Comparison of ENCODE assay signal across 1 cellular context in genomic region chr1:54347955-54348699, GRCh38.
TF ChIP-seq lines count a peak whose summit lies in the region.

No MANE protein-coding gene starts in this region.

TF ChIP-seq in HepG2, 621 proteins besides CTCF, POLR2A, EP300 and RAD21 (continued from another document):
- TF ChIP-seq MAFK (conservative IDR thresholded peaks at IDR 0.05 in 1 of 2, IDR thresholded peaks at IDR 0.05 in 1 of 2; ENCODE audit: low read length in 2 of 2) (no peak), ZNF234 (CRISPR knock-in tag; conservative IDR thresholded peaks at IDR 0.05) (no peak), ZNF598 (CRISPR knock-in tag; IDR thresholded peaks at IDR 0.05; ENCODE audit: borderline replicate concordance) (no peak), NR2F6 (IDR thresholded peaks at IDR 0.05) (peak; percentile 76), NR2F6 (CRISPR knock-in tag; IDR thresholded peaks at IDR 0.05) (peak; percentile 83), SP2 (CRISPR knock-in tag; IDR thresholded peaks at IDR 0.05) (no peak), POLR2AphosphoS2 (IDR thresholded peaks at IDR 0.05; ENCODE audit: low read depth, low read length) (no peak), MIXL1 (CRISPR knock-in tag; IDR thresholded peaks at IDR 0.05) (peak; percentile 51), NCOR1 (IDR thresholded peaks at IDR 0.05; ENCODE audit: borderline replicate concordance, low read length) (peak; percentile 83; the same call in 1 of the 2 replicates), ZNF337 (CRISPR knock-in tag; IDR thresholded peaks at IDR 0.05; ENCODE audit: borderline replicate concordance, low read depth) (peak; percentile 44; the same call in 1 of the 2 replicates), MAX (IDR thresholded peaks at IDR 0.05) (peak; percentile 56; the same call in 1 of the 2 replicates), ZNF792 (CRISPR knock-in tag; IDR thresholded peaks at IDR 0.05) (no peak), HDAC2 (CRISPR knock-in tag; IDR thresholded peaks at IDR 0.05) (peak; percentile 59), FOXK1 (CRISPR knock-in tag; IDR thresholded peaks at IDR 0.05; ENCODE audit: borderline replicate concordance, low read depth) (peak; percentile 60; the same call in 1 of the 2 replicates), GATAD1 (CRISPR knock-in tag; IDR thresholded peaks at IDR 0.05) (peak; percentile 2; the same call in 1 of the 2 replicates), ZNF609 (CRISPR knock-in tag; IDR thresholded peaks at IDR 0.05; ENCODE audit: borderline replicate concordance) (peak; percentile 30), ETV5 (CRISPR knock-in tag; IDR thresholded peaks at IDR 0.05; ENCODE audit: borderline replicate concordance) (peak; percentile 73; the same call in 1 of the 2 replicates), NCOA2 (CRISPR knock-in tag; IDR thresholded peaks at IDR 0.05) (peak; percentile 49), ZSCAN21 (CRISPR knock-in tag; IDR thresholded peaks at IDR 0.05; ENCODE audit: borderline replicate concordance) (no peak; the same call in 1 of the 2 replicates), SALL1 (CRISPR knock-in tag; IDR thresholded peaks at IDR 0.05) (peak; percentile 39), RXRA (CRISPR knock-in tag; IDR thresholded peaks at IDR 0.05) (peak; percentile 20; the same call in 1 of the 2 replicates), SOX5 (CRISPR knock-in tag; IDR thresholded peaks at IDR 0.05; ENCODE audit: borderline replicate concordance) (peak; percentile 45; the same call in 1 of the 2 replicates), TBX2 (CRISPR knock-in tag; IDR thresholded peaks at IDR 0.05; ENCODE audit: borderline replicate concordance) (peak; percentile 7; the same call in 1 of the 2 replicates), ZNF160 (CRISPR knock-in tag; IDR thresholded peaks at IDR 0.05) (0 out of 2 replicates have a peak, but pooled peaks have one; percentile 31), ATF2 (CRISPR knock-in tag; IDR thresholded peaks at IDR 0.05) (peak; percentile 16; the same call in 1 of the 2 replicates), ZNF713 (CRISPR knock-in tag; IDR thresholded peaks at IDR 0.05) (no peak), XRCC5 (optimal IDR thresholded peaks at IDR 0.05; ENCODE audit: low read length) (peak; percentile 18), ZNF331 (CRISPR knock-in tag; IDR thresholded peaks at IDR 0.05) (0 out of 2 replicates have a peak, but pooled peaks have one; percentile 22), ZKSCAN8 (CRISPR knock-in tag; IDR thresholded peaks at IDR 0.05; ENCODE audit: borderline replicate concordance) (peak; percentile 51; the same call in 1 of the 2 replicates), HNRNPL (IDR thresholded peaks at IDR 0.05; ENCODE audit: low read depth, low read length) (peak; percentile 50; the same call in 1 of the 2 replicates), DRAP1 (CRISPR knock-in tag; IDR thresholded peaks at IDR 0.05) (0 out of 2 replicates have a peak, but pooled peaks have one; percentile 24), FOXA3 (CRISPR knock-in tag; IDR thresholded peaks at IDR 0.05) (peak; percentile 63), POGZ (CRISPR knock-in tag; IDR thresholded peaks at IDR 0.05) (peak; percentile 50; the same call in 1 of the 2 replicates), THAP11 (CRISPR knock-in tag; IDR thresholded peaks at IDR 0.05) (peak; percentile 57; the same call in 1 of the 2 replicates), MXD1 (CRISPR knock-in tag; IDR thresholded peaks at IDR 0.05) (peak; percentile 37; the same call in 1 of the 2 replicates), FOXP4 (CRISPR knock-in tag; IDR thresholded peaks at IDR 0.05) (peak; percentile 39), ZBTB38 (CRISPR knock-in tag; IDR thresholded peaks at IDR 0.05) (peak; percentile 83; the same call in 1 of the 2 replicates), HIC2 (CRISPR knock-in tag; IDR thresholded peaks at IDR 0.05; ENCODE audit: low read depth) (peak; percentile 44; the same call in 1 of the 2 replicates), ZNF674 (CRISPR knock-in tag; IDR thresholded peaks at IDR 0.05; ENCODE audit: low read depth) (no peak), NFYC (CRISPR knock-in tag; IDR thresholded peaks at IDR 0.05) (peak; percentile 48), SOX13 (IDR thresholded peaks at IDR 0.05) (no peak), SOX13 (CRISPR knock-in tag; conservative IDR thresholded peaks at IDR 0.05 in 1 of 2, IDR thresholded peaks at IDR 0.05 in 1 of 2) (peak in 1 of 2 experiments; percentile 73; a peak in 2 of 4 replicates), KAT8 (CRISPR knock-in tag; IDR thresholded peaks at IDR 0.05) (0 out of 2 replicates have a peak, but pooled peaks have one; percentile 30), FOSL2 (CRISPR knock-in tag; IDR thresholded peaks at IDR 0.05) (peak; percentile 27; the same call in 1 of the 2 replicates), SNAPC2 (CRISPR knock-in tag; IDR thresholded peaks at IDR 0.05) (no peak)
